8 cellular contexts compared by ENCODE assay signal in genomic region chr13:52845766-52846566, GRCh38. TPM values are rescaled to one million over a fixed set of nuclear protein-coding genes. Genes with fewer than 3 reads are reported as not detected.
DNase-seq lines count a peak whose midpoint lies in the region; ATAC-seq and TF ChIP-seq lines count a peak whose summit lies in the region.

No MANE protein-coding gene starts in this region.

- H3K9me2 ChIP-seq in Karpas-422 (replicated peaks; ENCODE audit: insufficient read depth, low read length), result no peaks in the 10 kb centered on the region

- no peak overlapping the region for H2AFZ ChIP-seq in Karpas-422 (ENCODE audit: low read length)

- no peaks in the 10 kb centered on the region for H3K4me1 ChIP-seq in Karpas-422 (ENCODE audit: low read length)
- peaks cover 7% of the 10 kb centered on the region for H3K4me1 ChIP-seq in lower lobe of right lung

- H3K4me3 ChIP-seq in BJ (ENCODE audit: low read depth, low read length) (no peak overlapping the region), Karpas-422 (ENCODE audit: low read length) (no peak overlapping the region), lower lobe of right lung (no peak overlapping the region)

- H3K4me2 ChIP-seq in Karpas-422 (ENCODE audit: low read depth, low read length, poor library complexity, severe bottlenecking), result no peak overlapping the region

- H3K9me3 Mint-ChIP-seq in brain, result peaks cover 0 to 6% (median 3%) of the 10 kb centered on the region in 5 experiments
- peaks cover 6% of the 10 kb centered on the region for H3K9me3 Mint-ChIP-seq in osteocyte (ENCODE audit: unreplicated experiment)

- H3K27me3 Mint-ChIP-seq in brain, result peaks cover 87% of the 10 kb centered on the region
- peaks cover 53% of the 10 kb centered on the region for H3K27me3 Mint-ChIP-seq in osteocyte (ENCODE audit: unreplicated experiment)

- TF ChIP-seq CTCF in BJ (IDR thresholded peaks at IDR 0.05; ENCODE audit: insufficient read depth, low read depth, low read length) (peak; percentile 32), brain (conservative IDR thresholded peaks at IDR 0.05) (peak; percentile 19 to 52), lower lobe of right lung (IDR thresholded peaks at IDR 0.05) (no peak), osteocyte (IDR thresholded peaks at IDR 0.05) (no peak)

- no peaks in the 10 kb centered on the region for H3K9me3 ChIP-seq in Karpas-422 (ENCODE audit: low read length)
- H3K9me3 ChIP-seq in lower lobe of right lung, result no peaks in the 10 kb centered on the region

- H3K79me2 ChIP-seq in Karpas-422 (ENCODE audit: low read length), result no peaks in the 10 kb centered on the region

- DNase-seq in BJ (ENCODE audit: low read depth) (no peak), Karpas-422 (peak; percentile 6), lower lobe of right lung (peak; percentile 47), activated gamma-delta T cell (lab: John Stamatoyannopoulos, UW) (no peak), NCI-H1930 (lab: John Stamatoyannopoulos, UW) (no peak), osteocyte (ENCODE audit: extremely low spot score, unreplicated experiment) (no peak)

- peaks cover 58% of the 10 kb centered on the region for H3K4me1 Mint-ChIP-seq in brain
- H3K4me1 Mint-ChIP-seq in osteocyte (ENCODE audit: unreplicated experiment), result peaks cover 16% of the 10 kb centered on the region

- H3K36me3 Mint-ChIP-seq in brain (peaks cover 20% of the 10 kb centered on the region), osteocyte (ENCODE audit: unreplicated experiment) (no peaks in the 10 kb centered on the region)

- CTCF ChIA-PET in BJ (lab: Yijun Ruan, JAX), result interaction anchor here (1.0 to 2.3 kb wide), 5 partner anchors 12 to 352 kb away, joined by 3 to 13 read pairs (median 5); no protein-coding TSS in a partner anchor

- peak overlapping the region; percentile 60 to 86 (median 78) for H3K4me3 Mint-ChIP-seq in brain
- H3K4me3 Mint-ChIP-seq in osteocyte (ENCODE audit: unreplicated experiment), result no peak overlapping the region

- no peak overlapping the region for H3K27ac ChIP-seq in Karpas-422 (ENCODE audit: low read length)
- no peak overlapping the region for H3K27ac ChIP-seq in lower lobe of right lung

- H3K36me3 ChIP-seq in BJ (ENCODE audit: control insufficient read depth, insufficient read depth, low read length), result no peaks in the 10 kb centered on the region
- no peaks in the 10 kb centered on the region for H3K36me3 ChIP-seq in Karpas-422 (ENCODE audit: insufficient read depth, low read length)
- no peaks in the 10 kb centered on the region for H3K36me3 ChIP-seq in lower lobe of right lung

- POLR2A ChIA-PET in BJ (lab: Charles Lee), result no interaction called here

- H4K20me1 ChIP-seq in Karpas-422 (ENCODE audit: insufficient read depth, low read depth, low read length), result no peaks in the 10 kb centered on the region

- H3K27ac Mint-ChIP-seq in brain (no peak overlapping the region), osteocyte (ENCODE audit: unreplicated experiment) (no peak overlapping the region)

- ATAC-seq in lower lobe of right lung (peak in 1 of 2 donors; percentile 31), GM18519 (IDR thresholded peaks at IDR 0.05; ENCODE audit: low FRiP score, unreplicated experiment) (no peak)

- intact Hi-C loops in lower lobe of right lung (cut with DNase I), result no loop called here

- H3K9ac ChIP-seq in Karpas-422 (ENCODE audit: low read length), result no peak overlapping the region

- H3K27me3 ChIP-seq in BJ (ENCODE audit: control insufficient read depth, insufficient read depth, low read length) (peaks cover 37% of the 10 kb centered on the region), Karpas-422 (ENCODE audit: low read length) (no peaks in the 10 kb centered on the region), lower lobe of right lung (ENCODE audit: low read depth) (peaks cover 88% of the 10 kb centered on the region)

RNA-seq across cellular contexts. Expression of gene PCDH8, which starts 2.5 kb away (rescaled TPM):
- 0.83 and 1.8 TPM in 2 replicates for polyA plus RNA-seq in BJ (2011; rRNA removed)
- 1.6 and 3.6 TPM in 2 replicates for polyA minus RNA-seq in BJ (2011; rRNA and poly(A)+ RNA removed)
- total RNA-seq in Karpas-422 (2014; rRNA removed; shearing (Covaris generic); ENCODE audit: low replicate concordance), result not detected in 2 replicates
- 9.4 TPM for polyA plus RNA-seq in brain (ENCODE audit: insufficient read depth, low read depth, low replicate concordance)
- total RNA-seq in lower lobe of right lung, result not detected
- total RNA-seq in osteocyte, result not detected in 2 replicates

Comparison
In these comparisons a context has a peak if more than half of its experiments do, and no peak if none do; other contexts are left out.
1. DNase-seq: peak in Karpas-422 (single experiment) and lower lobe of right lung (single experiment); none in BJ (single experiment), activated gamma-delta T cell (single experiment), NCI-H1930 (0 of 2) and osteocyte (single experiment).
2. CTCF ChIP-seq: peak in BJ (single experiment) and brain (2 of 2); none in lower lobe of right lung (single experiment) and osteocyte (single experiment).